In the genomic region with DNA sequence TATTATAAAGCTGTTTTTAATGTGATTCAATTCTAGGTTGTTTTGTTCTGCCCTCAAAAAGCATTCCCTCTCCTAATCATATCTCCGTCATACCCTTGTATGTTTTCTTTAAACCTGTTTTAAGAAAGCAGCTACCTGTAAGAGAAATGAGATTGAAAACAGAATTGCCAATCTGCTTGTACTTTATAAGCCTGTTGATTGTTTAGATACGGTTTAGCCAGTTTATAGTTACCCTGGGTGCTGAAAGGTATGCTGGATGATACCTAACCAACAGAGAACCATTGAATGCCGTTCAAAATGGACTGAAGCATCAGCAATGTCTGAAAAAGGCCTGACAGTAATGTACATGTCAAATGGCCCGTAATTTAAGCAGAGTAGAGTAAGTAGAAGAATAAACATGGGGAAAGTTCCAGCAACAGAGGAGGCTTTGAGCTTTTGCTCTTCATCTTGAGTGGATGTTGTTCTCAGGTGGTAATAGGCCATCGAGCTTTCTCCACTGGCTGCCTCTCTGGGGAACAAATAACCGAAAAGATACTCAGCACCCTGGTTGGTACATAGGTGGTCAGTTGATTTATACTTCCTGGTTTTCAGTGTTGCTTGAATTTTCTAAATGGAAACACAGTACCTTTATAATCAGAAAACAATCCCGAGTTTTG, we compare ENCODE assay signal across 1 cellular context.
TF ChIP-seq lines count a peak whose summit lies in the region.

No MANE protein-coding gene starts in this region.

TF ChIP-seq in IMR-90, 13 proteins besides CTCF, POLR2A, EP300 and RAD21:
- TF ChIP-seq, protein P1, sequence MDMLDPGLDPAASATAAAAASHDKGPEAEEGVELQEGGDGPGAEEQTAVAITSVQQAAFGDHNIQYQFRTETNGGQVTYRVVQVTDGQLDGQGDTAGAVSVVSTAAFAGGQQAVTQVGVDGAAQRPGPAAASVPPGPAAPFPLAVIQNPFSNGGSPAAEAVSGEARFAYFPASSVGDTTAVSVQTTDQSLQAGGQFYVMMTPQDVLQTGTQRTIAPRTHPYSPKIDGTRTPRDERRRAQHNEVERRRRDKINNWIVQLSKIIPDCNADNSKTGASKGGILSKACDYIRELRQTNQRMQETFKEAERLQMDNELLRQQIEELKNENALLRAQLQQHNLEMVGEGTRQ (IDR thresholded peaks at IDR 0.05; ENCODE audit: low read depth, low read length): no peak
- TF ChIP-seq NFE2L2 (IDR thresholded peaks at IDR 0.05; ENCODE audit: low read depth, low read length) (no peak), MAZ (IDR thresholded peaks at IDR 0.05; ENCODE audit: borderline replicate concordance, low read depth, low read length) (no peak), CHD1 (IDR thresholded peaks at IDR 0.05; ENCODE audit: low read depth, low read length) (no peak), RCOR1 (IDR thresholded peaks at IDR 0.05; ENCODE audit: insufficient replicate concordance, low read length) (no peak), RFX5 (IDR thresholded peaks at IDR 0.05; ENCODE audit: low read depth, low read length) (no peak), FOS (IDR thresholded peaks at IDR 0.05; ENCODE audit: low read depth, low read length) (no peak), BHLHE40 (IDR thresholded peaks at IDR 0.05; ENCODE audit: low read depth, low read length) (no peak), MAFK (IDR thresholded peaks at IDR 0.05; ENCODE audit: low read depth, low read length) (no peak), SMC3 (IDR thresholded peaks at IDR 0.05; ENCODE audit: low read depth, low read length) (no peak), MXI1 (IDR thresholded peaks at IDR 0.05; ENCODE audit: borderline replicate concordance, low read depth, low read length) (no peak), CEBPB (IDR thresholded peaks at IDR 0.05; ENCODE audit: low read depth, low read length) (no peak)
- TF ChIP-seq, protein P2, sequence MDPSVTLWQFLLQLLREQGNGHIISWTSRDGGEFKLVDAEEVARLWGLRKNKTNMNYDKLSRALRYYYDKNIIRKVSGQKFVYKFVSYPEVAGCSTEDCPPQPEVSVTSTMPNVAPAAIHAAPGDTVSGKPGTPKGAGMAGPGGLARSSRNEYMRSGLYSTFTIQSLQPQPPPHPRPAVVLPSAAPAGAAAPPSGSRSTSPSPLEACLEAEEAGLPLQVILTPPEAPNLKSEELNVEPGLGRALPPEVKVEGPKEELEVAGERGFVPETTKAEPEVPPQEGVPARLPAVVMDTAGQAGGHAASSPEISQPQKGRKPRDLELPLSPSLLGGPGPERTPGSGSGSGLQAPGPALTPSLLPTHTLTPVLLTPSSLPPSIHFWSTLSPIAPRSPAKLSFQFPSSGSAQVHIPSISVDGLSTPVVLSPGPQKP (IDR thresholded peaks at IDR 0.05; ENCODE audit: borderline replicate concordance, low read depth, low read length): no peak
